ENCODE assay signal across 2 cellular contexts in the genomic region with DNA sequence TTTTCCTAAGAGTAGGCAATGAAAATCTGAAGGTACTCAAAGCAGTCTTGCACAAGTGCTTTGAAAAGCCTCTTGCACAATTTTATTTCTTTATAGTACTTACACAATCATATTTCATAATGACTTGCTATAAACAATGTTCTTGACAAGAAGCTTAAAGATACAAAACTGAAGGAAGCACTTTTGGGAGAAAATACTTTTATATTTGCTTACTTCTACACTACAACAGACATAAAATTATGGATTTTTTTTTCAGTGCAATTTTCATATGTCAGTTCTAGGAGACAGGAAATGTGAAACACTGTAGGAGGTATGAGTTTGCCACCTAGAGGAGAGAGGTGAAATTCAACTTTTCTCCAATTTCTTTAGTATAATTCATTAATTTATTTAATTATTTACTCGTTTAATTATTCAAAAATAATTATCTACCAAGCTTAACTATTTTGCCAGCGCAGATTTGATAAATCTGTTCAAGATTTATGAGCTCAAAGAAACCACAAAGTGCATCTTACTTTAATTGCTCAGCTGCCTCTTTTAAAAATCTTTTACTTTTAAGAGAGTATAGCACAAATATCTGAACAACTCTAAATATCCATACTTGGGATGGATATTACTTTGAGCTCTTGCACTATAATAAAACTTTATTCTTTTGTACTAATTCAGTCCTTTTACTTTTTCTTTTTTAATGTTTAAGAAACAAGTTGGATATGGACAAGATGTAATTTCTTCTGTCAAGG.
TF ChIP-seq lines count a peak whose summit lies in the region.

No MANE protein-coding gene starts in this region.

TF ChIP-seq in HCT116, 20 proteins besides CTCF, POLR2A, EP300 and RAD21 (continued from another document):
- TF ChIP-seq YY1 (IDR thresholded peaks at IDR 0.05; ENCODE audit: extremely low read depth, insufficient replicate concordance, low read depth, low read length) (no peak), ZNF274 (IDR thresholded peaks at IDR 0.05; ENCODE audit: low read depth, low read length) (no peak), TCF7L2 (IDR thresholded peaks at IDR 0.05; ENCODE audit: borderline replicate concordance, extremely low read depth, insufficient read depth, insufficient read length) (no peak), FOSL1 (IDR thresholded peaks at IDR 0.05; ENCODE audit: low read depth) (no peak), EGR1 (IDR thresholded peaks at IDR 0.05; ENCODE audit: low read depth) (no peak), ZFX (IDR thresholded peaks at IDR 0.05) (no peak), SIN3A (IDR thresholded peaks at IDR 0.05; ENCODE audit: low read depth) (no peak), EZH2 (IDR thresholded peaks at IDR 0.05) (no peak), EZH2phosphoT487 (IDR thresholded peaks at IDR 0.05; ENCODE audit: borderline replicate concordance) (no peak), SP1 (IDR thresholded peaks at IDR 0.05; ENCODE audit: low read depth) (no peak), POLR2AphosphoS5 (IDR thresholded peaks at IDR 0.05; ENCODE audit: low read depth, low read length) (no peak)

TF ChIP-seq in SK-N-SH treated with all-trans-retinoic acid at 6 μM for 48 hours, 23 proteins besides CTCF, POLR2A, EP300 and RAD21 (continued from another document):
- TF ChIP-seq, protein P1, sequence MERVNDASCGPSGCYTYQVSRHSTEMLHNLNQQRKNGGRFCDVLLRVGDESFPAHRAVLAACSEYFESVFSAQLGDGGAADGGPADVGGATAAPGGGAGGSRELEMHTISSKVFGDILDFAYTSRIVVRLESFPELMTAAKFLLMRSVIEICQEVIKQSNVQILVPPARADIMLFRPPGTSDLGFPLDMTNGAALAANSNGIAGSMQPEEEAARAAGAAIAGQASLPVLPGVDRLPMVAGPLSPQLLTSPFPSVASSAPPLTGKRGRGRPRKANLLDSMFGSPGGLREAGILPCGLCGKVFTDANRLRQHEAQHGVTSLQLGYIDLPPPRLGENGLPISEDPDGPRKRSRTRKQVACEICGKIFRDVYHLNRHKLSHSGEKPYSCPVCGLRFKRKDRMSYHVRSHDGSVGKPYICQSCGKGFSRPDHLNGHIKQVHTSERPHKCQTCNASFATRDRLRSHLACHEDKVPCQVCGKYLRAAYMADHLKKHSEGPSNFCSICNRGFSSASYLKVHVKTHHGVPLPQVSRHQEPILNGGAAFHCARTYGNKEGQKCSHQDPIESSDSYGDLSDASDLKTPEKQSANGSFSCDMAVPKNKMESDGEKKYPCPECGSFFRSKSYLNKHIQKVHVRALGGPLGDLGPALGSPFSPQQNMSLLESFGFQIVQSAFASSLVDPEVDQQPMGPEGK (CRISPR knock-in tag; IDR thresholded peaks at IDR 0.05; ENCODE audit: borderline replicate concordance), result no peak
- TF ChIP-seq TOX (CRISPR knock-in tag; IDR thresholded peaks at IDR 0.05; ENCODE audit: borderline replicate concordance) (no peak), GLIS3 (CRISPR knock-in tag; IDR thresholded peaks at IDR 0.05) (no peak), ESRRG (CRISPR knock-in tag; IDR thresholded peaks at IDR 0.05) (no peak), ZFP3 (CRISPR knock-in tag; IDR thresholded peaks at IDR 0.05) (no peak), ZNF70 (CRISPR knock-in tag; IDR thresholded peaks at IDR 0.05) (no peak), ZNF565 (CRISPR knock-in tag; conservative IDR thresholded peaks at IDR 0.05; ENCODE audit: low read depth) (no peak)
- TF ChIP-seq, protein P2, sequence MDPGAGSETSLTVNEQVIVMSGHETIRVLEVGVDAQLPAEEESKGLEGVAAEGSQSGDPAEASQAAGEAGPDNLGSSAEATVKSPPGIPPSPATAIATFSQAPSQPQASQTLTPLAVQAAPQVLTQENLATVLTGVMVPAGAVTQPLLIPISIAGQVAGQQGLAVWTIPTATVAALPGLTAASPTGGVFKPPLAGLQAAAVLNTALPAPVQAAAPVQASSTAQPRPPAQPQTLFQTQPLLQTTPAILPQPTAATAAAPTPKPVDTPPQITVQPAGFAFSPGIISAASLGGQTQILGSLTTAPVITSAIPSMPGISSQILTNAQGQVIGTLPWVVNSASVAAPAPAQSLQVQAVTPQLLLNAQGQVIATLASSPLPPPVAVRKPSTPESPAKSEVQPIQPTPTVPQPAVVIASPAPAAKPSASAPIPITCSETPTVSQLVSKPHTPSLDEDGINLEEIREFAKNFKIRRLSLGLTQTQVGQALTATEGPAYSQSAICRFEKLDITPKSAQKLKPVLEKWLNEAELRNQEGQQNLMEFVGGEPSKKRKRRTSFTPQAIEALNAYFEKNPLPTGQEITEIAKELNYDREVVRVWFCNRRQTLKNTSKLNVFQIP (CRISPR knock-in tag; IDR thresholded peaks at IDR 0.05; ENCODE audit: borderline replicate concordance, low read depth), result no peak
TF ChIP-seq in SK-N-SH treated with all-trans-retinoic acid at 6 μM for 48 hours: peak in this region for 0.
